ENCODE assay signal across 8 cellular contexts in genomic region chr20:63102720-63103375, GRCh38.
DNase-seq lines count a peak whose midpoint lies in the region; ATAC-seq and TF ChIP-seq lines count a peak whose summit lies in the region.

No MANE protein-coding gene starts in this region.

- peak overlapping the region; percentile 54 for H3K4me3 ChIP-seq in GM12875 (ENCODE audit: low read depth, low read length)

- no peaks in the 10 kb centered on the region for H3K9me3 Mint-ChIP-seq in activated naive CD8-positive, alpha-beta T cell treated with anti-CD3 and anti-CD28 coated beads, Interleukin-2, amount 50 U/mL, for 24 hours

- peak overlapping the region; percentile 80 for H3K4me3 Mint-ChIP-seq in activated naive CD8-positive, alpha-beta T cell treated with anti-CD3 and anti-CD28 coated beads, Interleukin-2, amount 50 U/mL, for 24 hours

- H3K27ac Mint-ChIP-seq in activated naive CD8-positive, alpha-beta T cell treated with anti-CD3 and anti-CD28 coated beads, Interleukin-2, amount 50 U/mL, for 24 hours = peak overlapping the region; percentile 91

- TF ChIP-seq CTCF in GM12875 (IDR thresholded peaks at IDR 0.05; ENCODE audit: borderline replicate concordance, insufficient read depth, low read depth, low read length) = no peak

- ATAC-seq in activated naive CD8-positive, alpha-beta T cell treated with anti-CD3 and anti-CD28 coated beads, Interleukin-2, amount 50 U/mL, for 24 hours = peak; percentile 65
- no peak for ATAC-seq in GM18511 (IDR thresholded peaks at IDR 0.05; ENCODE audit: unreplicated experiment)
- no peak for ATAC-seq in GM21423 (IDR thresholded peaks at IDR 0.05; ENCODE audit: unreplicated experiment)

- H3K27me3 Mint-ChIP-seq in activated naive CD8-positive, alpha-beta T cell treated with anti-CD3 and anti-CD28 coated beads, Interleukin-2, amount 50 U/mL, for 24 hours = no peaks in the 10 kb centered on the region

- peaks cover 8% of the 10 kb centered on the region for H3K4me1 Mint-ChIP-seq in activated naive CD8-positive, alpha-beta T cell treated with anti-CD3 and anti-CD28 coated beads, Interleukin-2, amount 50 U/mL, for 24 hours

- no peaks in the 10 kb centered on the region for H3K36me3 Mint-ChIP-seq in activated naive CD8-positive, alpha-beta T cell treated with anti-CD3 and anti-CD28 coated beads, Interleukin-2, amount 50 U/mL, for 24 hours (ENCODE audit: low read depth)

- DNase-seq in SW 1271 (lab: John Stamatoyannopoulos, UW) (peak; percentile 26 to 49), iris pigment epithelial cell (ENCODE audit: low read depth) (peak; percentile 64), HT-29 (ENCODE audit: low spot score) (no peak)
- peak; percentile 73 for DNase-seq in activated naive CD8-positive, alpha-beta T cell treated with anti-CD3 and anti-CD28 coated beads, Interleukin-2, amount 50 U/mL, for 24 hours
- peak; percentile 22 to 30 for DNase-seq in stimulated activated CD4-positive, alpha-beta T cell treated with anti-CD3 and anti-CD28 coated beads, Interleukin-1b, Interleukin-23, amount 100 ng/mL, for 1 hour (ENCODE audit: low read depth in 2 of 2)
